8 cellular contexts compared by ENCODE assay signal in genomic region chr6:125986295-125986955, GRCh38. TPM values are rescaled to one million over a fixed set of nuclear protein-coding genes. Genes with fewer than 3 reads are reported as not detected.
DNase-seq lines count a peak whose midpoint lies in the region; ATAC-seq, FAIRE-seq and TF ChIP-seq lines count a peak whose summit lies in the region.

Gene TRMT11 (plus strand): TSS chr6:125986540. CDS start chr6:125986551, 11 bp downstream.

- peak; percentile 98 for TF ChIP-seq POLR2A in GM12892 (IDR thresholded peaks at IDR 0.05; ENCODE audit: low read depth, low read length)

- no peaks in the 10 kb centered on the region for H3K27me3 Mint-ChIP-seq in T-cell

- H3K9me3 ChIP-seq in right atrium auricular region (no peaks in the 10 kb centered on the region), psoas muscle (no peaks in the 10 kb centered on the region)

- peak within 1 kb of the TSS in 1 of 2 donors; percentile 35 for H3K27ac Mint-ChIP-seq in T-cell

- H3K27me3 ChIP-seq in right atrium auricular region = no peaks in the 10 kb centered on the region
- H3K27me3 ChIP-seq in psoas muscle (ENCODE audit: insufficient read depth in 3 of 3, low read length in 2 of 3) = no peaks in the 10 kb centered on the region

- CTCF ChIA-PET in T-cell (lab: Charles Lee) = interaction anchor here (0.6 to 2.7 kb wide), 18 partner anchors 9 to 1320 kb away, joined by 3 to 34 read pairs (median 4); partner anchors contain the start of genes HINT3 (in 1 of the 2), NCOA7 (in 1 of the 2) and RNF146 (in 1 of the 2)

- 1% methylated on average over 51 of the region's 51 CpGs for WGBS in psoas muscle, 3 donors

- H3K4me1 Mint-ChIP-seq in T-cell = peaks cover 6 to 23% (median 21%) of the 10 kb centered on the region in 3 donors

- TF ChIP-seq CTCF in right atrium auricular region (IDR thresholded peaks at IDR 0.05) = peak in 1 of 2 donors; percentile 26
- no peak for TF ChIP-seq CTCF in psoas muscle (IDR thresholded peaks at IDR 0.05)

- peak; percentile 97 for ATAC-seq in HG02763 (IDR thresholded peaks at IDR 0.05; ENCODE audit: unreplicated experiment)
- ATAC-seq in T-cell (replicated peaks in 1 of 4) = peak; percentile 94 to 97 (median 96)
- ATAC-seq in psoas muscle = peak; percentile 96 to 100 (median 99)

- H3K4me3 ChIP-seq in right atrium auricular region (peak within 1 kb of the TSS; percentile 78 to 81), psoas muscle (peak within 1 kb of the TSS; percentile 76)

- peaks cover 0 to 7% of the 10 kb centered on the region in 2 donors for H3K4me1 ChIP-seq in right atrium auricular region
- peaks cover 5% of the 10 kb centered on the region for H3K4me1 ChIP-seq in psoas muscle

- H3K36me3 Mint-ChIP-seq in T-cell = no peaks in the 10 kb centered on the region

- no peaks in the 10 kb centered on the region for H3K9me3 Mint-ChIP-seq in T-cell

- intact Hi-C loops in psoas muscle (cut with DNase I) = no loop called here

- FAIRE-seq in GM12892 (lab: Jason Lieb, UNC) (peak; percentile 82), urothelium cell line (lab: Jason Lieb, UNC) (no peak)

- DNase-seq in GM12892 (ENCODE audit: insufficient read length) (peak; percentile 79), NCI-H1417 (lab: John Stamatoyannopoulos, UW) (peak; percentile 92 to 97 (median 94)), T-cell (peak; percentile 58 to 86 (median 75)), amniotic stem cell (lab: John Stamatoyannopoulos, UW) (peak; percentile 57), right atrium auricular region (ENCODE audit: low spot score) (peak; percentile 82), psoas muscle (peak; percentile 88 to 93), urothelium cell line (ENCODE audit: low spot score) (peak; percentile 95)

- H3K36me3 ChIP-seq in right atrium auricular region = no peaks in the 10 kb centered on the region
- peaks cover 0 to 5% of the 10 kb centered on the region in 2 donors for H3K36me3 ChIP-seq in psoas muscle (ENCODE audit: insufficient read depth in 1 of 2, low read depth in 1 of 2)

- H3K27ac ChIP-seq in right atrium auricular region (peak within 1 kb of the TSS; percentile 79 to 82), psoas muscle (peak within 1 kb of the TSS; percentile 82)

- H3K4me3 Mint-ChIP-seq in T-cell = peak within 1 kb of the TSS in 2 of 3 donors; percentile 25 to 42

- POLR2A ChIA-PET in T-cell (lab: Charles Lee) = interaction anchor here (0.6 to 2.2 kb wide), 10 partner anchors 9 to 196 kb away, joined by 3 to 7 read pairs (median 3); partner anchors contain the start of genes NCOA7 (in 2 of the 2) and HINT3 (in 1 of the 2)

RNA-seq across cellular contexts. Expression of gene TRMT11, which starts in this region (rescaled TPM):
- 26.6 TPM for polyA plus RNA-seq in GM12892 (2012; ENCODE audit: missing spikeins)
- 10 to 100 TPM; 14.2 to 30.3 (median 21.6) TPM for total RNA-seq in T-cell
- total RNA-seq in right atrium auricular region = 10 to 100 TPM in 1 of 2 donors, 1 to 10 TPM in 1; 9.7 to 10.1 TPM
- total RNA-seq in psoas muscle = 1 to 10 TPM; 7.1 to 9.3 (median 8.6) TPM
- polyA plus RNA-seq in psoas muscle = 1 to 10 TPM; 4.1 to 7.8 (median 6.2) TPM

Comparison
In these comparisons a context has a peak if more than half of its experiments do, and no peak if none do; other contexts are left out.
1. Peak in every context shown above with its lines: DNase-seq, ATAC-seq, H3K4me3 ChIP-seq and H3K27ac ChIP-seq.